In genomic region chr16:3460585-3460984, GRCh38 we compare ENCODE assay signal across 17 cellular contexts. TPM values are rescaled to one million over a fixed set of nuclear protein-coding genes. Genes with fewer than 3 reads are reported as not detected.
DNase-seq lines count a peak whose midpoint lies in the region; ATAC-seq and TF ChIP-seq lines count a peak whose summit lies in the region.
"Had no signal": no experiment of that assay in that cellular context is flagged by ENCODE, and none has a peak within 500 bp of the region (broad histone marks: within the 10 kb centered on the region; RNA-seq: fewer than 3 reads in every experiment).

No MANE protein-coding gene starts in this region.

- H3K9me3 Mint-ChIP-seq in T-cell (no peaks in the 10 kb centered on the region), endothelial cell (ENCODE audit: unreplicated experiment) (peaks cover 4% of the 10 kb centered on the region)

- H3K36me3 Mint-ChIP-seq in T-cell: no peaks in the 10 kb centered on the region
- peaks cover 12% of the 10 kb centered on the region for H3K36me3 Mint-ChIP-seq in endothelial cell (ENCODE audit: low read depth, unreplicated experiment)

- H3K27ac ChIP-seq in left ventricle myocardium inferior (replicated peaks) (peak overlapping the region; percentile 99), stomach (peak overlapping the region; percentile 16 to 99 (median 97)), RWPE1 (no peak overlapping the region)

- H3K9me3 ChIP-seq in left ventricle myocardium inferior (replicated peaks) (no peaks in the 10 kb centered on the region), stomach (no peaks in the 10 kb centered on the region)
- H3K9me3 ChIP-seq: Peyer's patch had no signal

- DNase-seq in left ventricle myocardium inferior: no peak
- no peak for DNase-seq in Right ventricle myocardium superior
- DNase-seq in T-cell: no peak
- DNase-seq in endothelial cell (ENCODE audit: low spot score): no peak
- no peak for DNase-seq in stomach
- DNase-seq in RKO (ENCODE audit: low spot score): no peak
- no peak for DNase-seq in RWPE1 (ENCODE audit: low spot score)
- DNase-seq: dermis blood vessel endothelial cell, MV-4-11, NCI-H2081, NCI-H748 treated with DMSO at 0.1 percent for 48 hours had no signal

- CTCF ChIA-PET in T-cell (lab: Charles Lee): interaction anchor here in 1 of 2 donors (0.6 to 0.9 kb wide), 2 partner anchors 358 to 429 kb away, joined by 3 to 6 read pairs; no protein-coding TSS in a partner anchor
- CTCF ChIA-PET in RWPE1 (lab: Yijun Ruan, JAX): no interaction called here

- TF ChIP-seq CTCF in left ventricle myocardium inferior (IDR thresholded peaks at IDR 0.05; ENCODE audit: borderline replicate concordance) (no peak), endothelial cell (IDR thresholded peaks at IDR 0.05; ENCODE audit: unreplicated experiment) (no peak), stomach (IDR thresholded peaks at IDR 0.05) (no peak), RWPE1 (conservative IDR thresholded peaks at IDR 0.05; ENCODE audit: low read depth) (no peak)

- H3K4me3 Mint-ChIP-seq in T-cell (peak overlapping the region; percentile 3 to 91 (median 21)), endothelial cell (ENCODE audit: unreplicated experiment) (peak overlapping the region; percentile 95)

- H3K27ac Mint-ChIP-seq in T-cell (peak overlapping the region; percentile 50 to 79), endothelial cell (ENCODE audit: unreplicated experiment) (no peak overlapping the region)

- peaks cover 96% of the 10 kb centered on the region for H3K4me1 ChIP-seq in left ventricle myocardium inferior
- H3K4me1 ChIP-seq in stomach: peaks cover 51 to 87% (median 78%) of the 10 kb centered on the region in 4 donors

- H3K36me3 ChIP-seq in left ventricle myocardium inferior: peaks cover 2% of the 10 kb centered on the region
- H3K36me3 ChIP-seq in stomach: peaks cover 4 to 6% (median 4%) of the 10 kb centered on the region in 4 donors

- H3K4me1 Mint-ChIP-seq in T-cell: peaks cover 56 to 70% (median 69%) of the 10 kb centered on the region in 3 donors
- peaks cover 52% of the 10 kb centered on the region for H3K4me1 Mint-ChIP-seq in endothelial cell (ENCODE audit: unreplicated experiment)

- H3K27me3 ChIP-seq in left ventricle myocardium inferior (ENCODE audit: low read depth) (no peaks in the 10 kb centered on the region), stomach (no peaks in the 10 kb centered on the region)
- H3K27me3 ChIP-seq: Peyer's patch had no signal

- POLR2A ChIA-PET in T-cell (lab: Charles Lee) (interaction anchor here in 1 of 2 donors (0.7 kb wide), 1 partner anchor 49 kb away, joined by 4 read pairs; no protein-coding TSS in a partner anchor), RWPE1 (lab: Yijun Ruan, JAX; ENCODE audit: low non-redundant PET) (no interaction called here)

- TF ChIP-seq POLR2A in stomach (IDR thresholded peaks at IDR 0.05): no peak

- intact Hi-C loops in left ventricle myocardium inferior (cut with micrococcal nuclease): no loop called here
- intact Hi-C loops in Right ventricle myocardium superior (cut with DNase I): no loop called here
- intact Hi-C loops in stomach (cut with DNase I; ENCODE audit: low total_unique reads): no loop called here

- TF ChIP-seq EP300 in stomach (IDR thresholded peaks at IDR 0.05): no peak

- no peaks in the 10 kb centered on the region for H3K27me3 Mint-ChIP-seq in T-cell
- peaks cover 25% of the 10 kb centered on the region for H3K27me3 Mint-ChIP-seq in endothelial cell (ENCODE audit: unreplicated experiment)

- WGBS in stomach, 5 donors: 57 to 70% (median 58%) methylated on average over 8 of the region's 8 CpGs

- H3K4me3 ChIP-seq in left ventricle myocardium inferior: peak overlapping the region; percentile 92
- H3K4me3 ChIP-seq in stomach: peak overlapping the region in 2 of 4 donors; percentile 89 to 90

- no peak for ATAC-seq in Right ventricle myocardium superior (ENCODE audit: poor library complexity)
- ATAC-seq in T-cell (replicated peaks in 1 of 4): no peak
- no peak for ATAC-seq in HG03457 (IDR thresholded peaks at IDR 0.05; ENCODE audit: unreplicated experiment)

RNA-seq across cellular contexts. Expression of gene NAA60, which starts 17.1 kb away (rescaled TPM):
- 38.2 TPM for total RNA-seq in left ventricle myocardium inferior
- 47.0 TPM for total RNA-seq in Right ventricle myocardium superior
- total RNA-seq in T-cell: 10 to 100 TPM; 40.9 to 67.6 (median 55.6) TPM
- total RNA-seq in endothelial cell (ENCODE audit: unreplicated experiment): 75.5 TPM
- total RNA-seq in stomach: 100 to 1,000 TPM in 2 of 5 donors, 10 to 100 TPM in 3; 25.3 to 155 (median 84.9) TPM
- 10 to 100 TPM; 39.3 to 55.3 (median 54.4) TPM for polyA plus RNA-seq in stomach

RNA-seq across cellular contexts. Expression of gene ZNF597, which starts 17.3 kb away (rescaled TPM):
- total RNA-seq in left ventricle myocardium inferior: 1.7 TPM
- total RNA-seq in Right ventricle myocardium superior: 1.5 TPM
- total RNA-seq in T-cell: 1 to 10 TPM; 2.2 to 4.8 (median 4.3) TPM
- 5.7 TPM for total RNA-seq in endothelial cell (ENCODE audit: unreplicated experiment)
- total RNA-seq in stomach: 1 to 10 TPM in 2 of 5 donors, under 1 TPM in 2, not detected in 1; 0.45 to 2.2 (median 1.1) TPM
- polyA plus RNA-seq in stomach: 1 to 10 TPM in 1 of 3 donors, under 1 TPM in 2; 0.68 to 1.1 (median 0.78) TPM

RNA-seq across cellular contexts. Expression of gene C16orf90, which starts 34.7 kb away (rescaled TPM):
- total RNA-seq in left ventricle myocardium inferior: not detected
- not detected for total RNA-seq in Right ventricle myocardium superior
- not detected for total RNA-seq in T-cell
- total RNA-seq in endothelial cell (ENCODE audit: unreplicated experiment): not detected
- total RNA-seq in stomach: not detected
- not detected for polyA plus RNA-seq in stomach
- total RNA-seq: aorta, dermis blood vessel endothelial cell, H4, myocyte, Peyer's patch, ureter had no signal
- polyA plus RNA-seq: aorta had no signal

RNA-seq across cellular contexts. Expression of gene CLUAP1, which starts 40.2 kb away (rescaled TPM):
- total RNA-seq in left ventricle myocardium inferior (14.4 TPM), Right ventricle myocardium superior (17.4 TPM), T-cell (10 to 100 TPM; 22.5 to 36.2 (median 32.6) TPM), endothelial cell (ENCODE audit: unreplicated experiment) (15.8 TPM), stomach (10 to 100 TPM in 4 of 5 donors, 1 to 10 TPM in 1; 9.0 to 52.7 (median 22.2) TPM)
- polyA plus RNA-seq in stomach: 10 to 100 TPM in 1 of 3 donors, 1 to 10 TPM in 2; 6.7 to 14.1 (median 7.6) TPM

RNA-seq across cellular contexts. Expression of gene ZNF174, which starts 59.6 kb away (rescaled TPM):
- total RNA-seq in left ventricle myocardium inferior: 10.1 TPM
- 11.3 TPM for total RNA-seq in Right ventricle myocardium superior
- 10 to 100 TPM in 3 of 5 donors, 1 to 10 TPM in 2; 6.4 to 18.7 (median 18.5) TPM for total RNA-seq in T-cell
- 10.3 TPM for total RNA-seq in endothelial cell (ENCODE audit: unreplicated experiment)
- 10 to 100 TPM in 4 of 5 donors, 1 to 10 TPM in 1; 6.6 to 52.5 (median 21.7) TPM for total RNA-seq in stomach
- polyA plus RNA-seq in stomach: 1 to 10 TPM; 4.2 to 5.6 (median 5.0) TPM
